ENCODE assay signal across 13 cellular contexts in genomic region chr1:243251544-243251943, GRCh38. TPM values are rescaled to one million over a fixed set of nuclear protein-coding genes. Genes with fewer than 3 reads are reported as not detected.
DNase-seq lines count a peak whose midpoint lies in the region; ATAC-seq and TF ChIP-seq lines count a peak whose summit lies in the region.
"Had no signal": no experiment of that assay in that cellular context is flagged by ENCODE, and none has a peak within 500 bp of the region (broad histone marks: within the 10 kb centered on the region; RNA-seq: fewer than 3 reads in every experiment).

No MANE protein-coding gene starts in this region.

- no peak overlapping the region for H2BK20ac ChIP-seq in IMR-90 (ENCODE audit: low read depth, low read length)

- CTCF ChIA-PET in IMR-90 (lab: Yijun Ruan, JAX), result no interaction called here

- no peak overlapping the region for H2AK9ac ChIP-seq in IMR-90 (replicated peaks; ENCODE audit: low read depth, low read length, poor library complexity)

- no peak overlapping the region for H3K18ac ChIP-seq in IMR-90 (ENCODE audit: low read depth, low read length)

- peaks cover 20% of the 10 kb centered on the region for H3K4me1 Mint-ChIP-seq in nephron progenitor cell

- H4K91ac ChIP-seq in IMR-90 (ENCODE audit: insufficient read depth, low read depth, low read length), result no peak overlapping the region

- H2AFZ ChIP-seq in IMR-90 (replicated peaks; ENCODE audit: low read length, poor library complexity), result no peak overlapping the region

- TF ChIP-seq RAD21 in IMR-90 (IDR thresholded peaks at IDR 0.05; ENCODE audit: low read length), result no peak

- H3K23ac ChIP-seq in IMR-90 (ENCODE audit: low read depth, low read length), result no peak overlapping the region

- in situ Hi-C loops in IMR-90 (cut with MboI; ENCODE audit: low sequenced_read_pairs), result no loop called here
- in situ Hi-C loops in GM13977 (cut with MboI; ENCODE audit: low pct_unique_long_range_greater_than_20kb, low sequenced_read_pairs, unreplicated experiment), result no loop called here

- no peak overlapping the region for H2BK120ac ChIP-seq in IMR-90 (ENCODE audit: low read depth, low read length)

- peaks cover 0 to 15% of the 10 kb centered on the region in 2 experiments; a peak in 3 of 4 replicates for H3K79me1 ChIP-seq in IMR-90 (ENCODE audit: low read depth in 1 of 2, low read length in 2 of 2)

- no peak overlapping the region for H2BK15ac ChIP-seq in IMR-90 (ENCODE audit: low read depth, low read length)

- H3K9me1 ChIP-seq in IMR-90 (ENCODE audit: insufficient read depth, low read length), result no peaks in the 10 kb centered on the region

- H3K36me3 Mint-ChIP-seq in nephron progenitor cell (ENCODE audit: low read depth), result peaks cover 54% of the 10 kb centered on the region

- no peak overlapping the region for H4K8ac ChIP-seq in IMR-90 (ENCODE audit: low read depth in 2 of 2, low read length in 2 of 2)

- H3K27ac Mint-ChIP-seq in nephron progenitor cell, result no peak overlapping the region

- no peak for ATAC-seq in IMR-90 (ENCODE audit: low read depth)
- no peak for ATAC-seq in stimulated activated naive CD8-positive, alpha-beta T cell treated with anti-CD3 and anti-CD28 coated beads, Interleukin-15, Interleukin-2, amounts not matched to agents 100 U/mL and 50 U/mL, for 24 hours
- ATAC-seq: CD8-positive, alpha-beta T cell had no signal

- no peaks in the 10 kb centered on the region for H3K27me3 Mint-ChIP-seq in nephron progenitor cell (ENCODE audit: low read depth, poor library complexity)

- TF ChIP-seq CTCF in IMR-90 (conservative IDR thresholded peaks at IDR 0.05; ENCODE audit: low read depth, low read length) (no peak), choroid plexus epithelial cell (conservative IDR thresholded peaks at IDR 0.05; ENCODE audit: low read depth, low read length) (no peak), nephron progenitor cell (IDR thresholded peaks at IDR 0.05) (no peak), GM13977 (IDR thresholded peaks at IDR 0.05; ENCODE audit: extremely low read depth, insufficient read depth, missing control alignments) (no peak)

- intact Hi-C loops in IMR-90 (cut with micrococcal nuclease), result loop anchor here (5.0 kb wide), 3 partner anchors 34 to 76 kb away; no protein-coding TSS in a partner anchor

- no peaks in the 10 kb centered on the region for H3K27me3 ChIP-seq in BLaER1 treated with 17β-estradiol and CSF1 and Interleukin-3, amounts not matched to agents 10 nM and 100 nM
- H3K27me3 ChIP-seq in IMR-90 (ENCODE audit: control insufficient read depth, insufficient read depth, low read length), result no peaks in the 10 kb centered on the region

- peak overlapping the region in 8 of 11 experiments; percentile 22 to 95 (median 72); a peak in 12 of 22 replicates for H3K4me2 ChIP-seq in BLaER1 treated with 17β-estradiol and CSF1 and Interleukin-3, amounts not matched to agents 10 nM and 100 nM
- H3K4me2 ChIP-seq in IMR-90 (ENCODE audit: low read depth, low read length), result peak overlapping the region; percentile 72; the same call in 1 of the 2 replicates

- H3K27ac ChIP-seq in BLaER1 treated with 17β-estradiol and CSF1 and Interleukin-3, amounts not matched to agents 10 nM and 100 nM, result no peak overlapping the region; a peak in 1 of 22 replicates
- H3K27ac ChIP-seq in IMR-90 (ENCODE audit: insufficient read depth, low read length), result no peak overlapping the region

- dilution Hi-C loops in IMR-90 (cut with HindIII; ENCODE audit: low sequenced_read_pairs, unreplicated experiment), result no loop called here

- peaks cover 0 to 55% (median 42%) of the 10 kb centered on the region in 11 experiments; a peak in 15 of 22 replicates for H3K9me3 ChIP-seq in BLaER1 treated with 17β-estradiol and CSF1 and Interleukin-3, amounts not matched to agents 10 nM and 100 nM (replicated peaks in 1 of 11)
- H3K9me3 ChIP-seq in IMR-90 (ENCODE audit: control insufficient read depth, insufficient read depth, low read length), result no peaks in the 10 kb centered on the region

- TSS peak; percentile 2 for BruUV-seq in IMR-90 (replicated peaks; lab: Mats Ljungman, UMichigan)

- H2BK5ac ChIP-seq in IMR-90 (ENCODE audit: low read depth, low read length, poor library complexity, severe bottlenecking), result peak overlapping the region; percentile 27

- H3K4me1 ChIP-seq in BLaER1 treated with 17β-estradiol and CSF1 and Interleukin-3, amounts not matched to agents 10 nM and 100 nM, result peaks cover 18 to 58% (median 30%) of the 10 kb centered on the region in 10 experiments
- peaks cover 8% of the 10 kb centered on the region for H3K4me1 ChIP-seq in IMR-90 (ENCODE audit: control insufficient read depth, insufficient read depth, low read length)

- POLR2A ChIA-PET in IMR-90 (lab: Charles Lee; ENCODE audit: unreplicated experiment), result no interaction called here

- no peak overlapping the region for H4K5ac ChIP-seq in IMR-90 (ENCODE audit: low read depth, low read length)

- peak overlapping the region in 4 of 10 experiments; percentile 8 to 76 (median 32); a peak in 4 of 20 replicates for H3K4me3 ChIP-seq in BLaER1 treated with 17β-estradiol and CSF1 and Interleukin-3, amounts not matched to agents 10 nM and 100 nM
- H3K4me3 ChIP-seq in IMR-90 (ENCODE audit: insufficient read depth, low read depth, low read length) (no peak overlapping the region), choroid plexus epithelial cell (ENCODE audit: low read depth, low read length) (peak overlapping the region; percentile 89)

- WGBS in IMR-90 (ENCODE audit: extremely low coverage in 2 of 2, insufficient read length in 1 of 2), 2 experiments, result no CpG with 5 or more reads among the region's 1 CpG

- peaks cover 15 to 69% (median 51%) of the 10 kb centered on the region in 11 experiments; a peak in 19 of 22 replicates for H4K20me1 ChIP-seq in BLaER1 treated with 17β-estradiol and CSF1 and Interleukin-3, amounts not matched to agents 10 nM and 100 nM
- H4K20me1 ChIP-seq in IMR-90 (ENCODE audit: insufficient read depth, low read length), result peaks cover 44% of the 10 kb centered on the region

- no peak overlapping the region for H3K56ac ChIP-seq in IMR-90 (ENCODE audit: extremely low read depth, insufficient read depth, low read length)

- H3K9me3 Mint-ChIP-seq in nephron progenitor cell, result peaks cover 53% of the 10 kb centered on the region
- H3K9me3 Mint-ChIP-seq: CD8-positive, alpha-beta T cell had no signal

- H3K14ac ChIP-seq in IMR-90 (replicated peaks; ENCODE audit: low read depth, low read length), result no peak overlapping the region

- peak overlapping the region in 2 of 11 experiments; percentile 33 to 46; a peak in 4 of 22 replicates for H3K9ac ChIP-seq in BLaER1 treated with 17β-estradiol and CSF1 and Interleukin-3, amounts not matched to agents 10 nM and 100 nM
- H3K9ac ChIP-seq in IMR-90 (ENCODE audit: low read depth, low read length), result no peak overlapping the region

- no peak for TF ChIP-seq POLR2A in IMR-90 (IDR thresholded peaks at IDR 0.05; ENCODE audit: low read depth, low read length)

- DNase-seq in IMR-90 (no peak), choroid plexus epithelial cell (ENCODE audit: low read depth) (no peak), nephron progenitor cell (no peak), SHP77 treated with DMSO at 0.1 percent for 48 hours (lab: John Stamatoyannopoulos, UW) (no peak), GM13977 (ENCODE audit: low spot score) (no peak)
- no peak for DNase-seq in activated CD4-positive, CD25-positive, alpha-beta regulatory T cell (lab: John Stamatoyannopoulos, UW)
- no peak for DNase-seq in stimulated activated naive CD8-positive, alpha-beta T cell treated with anti-CD3 and anti-CD28 coated beads, Interleukin-15, Interleukin-2, amounts not matched to agents 100 U/mL and 50 U/mL, for 24 hours
- DNase-seq: activated CD4-positive, CD25-positive, alpha-beta regulatory T cell treated with anti-CD3 and anti-CD28 coated beads, Interleukin-2, amount 50 U/mL, for 72 hours; activated T-cell treated with anti-CD3 and anti-CD28 coated beads for 4 hours; CD8-positive, alpha-beta T cell; KG1; NCI-H526 treated with DMSO at 0.1 percent for 48 hours had no signal

- peaks cover 0 to 57% (median 42%) of the 10 kb centered on the region in 11 experiments; a peak in 19 of 22 replicates for H3K36me3 ChIP-seq in BLaER1 treated with 17β-estradiol and CSF1 and Interleukin-3, amounts not matched to agents 10 nM and 100 nM
- no peaks in the 10 kb centered on the region for H3K36me3 ChIP-seq in IMR-90 (ENCODE audit: control insufficient read depth, insufficient read depth, low read length)

- H3K4me3 Mint-ChIP-seq in nephron progenitor cell, result peak overlapping the region; percentile 44
- H3K4me3 Mint-ChIP-seq: CD8-positive, alpha-beta T cell had no signal

- H3K4ac ChIP-seq in IMR-90 (ENCODE audit: low read depth, low read length), result no peak overlapping the region

- H2AK5ac ChIP-seq in IMR-90 (ENCODE audit: low read depth, low read length), result no peak overlapping the region

TF ChIP-seq in IMR-90, 13 proteins besides CTCF, POLR2A, EP300 and RAD21 (continues in another document):
- TF ChIP-seq SMC3 (IDR thresholded peaks at IDR 0.05; ENCODE audit: low read depth, low read length) (no peak), MXI1 (IDR thresholded peaks at IDR 0.05; ENCODE audit: borderline replicate concordance, low read depth, low read length) (no peak), USF2 (IDR thresholded peaks at IDR 0.05; ENCODE audit: low read depth, low read length) (no peak), BHLHE40 (IDR thresholded peaks at IDR 0.05; ENCODE audit: low read depth, low read length) (no peak), FOS (IDR thresholded peaks at IDR 0.05; ENCODE audit: low read depth, low read length) (no peak), MAZ (IDR thresholded peaks at IDR 0.05; ENCODE audit: borderline replicate concordance, low read depth, low read length) (no peak)

RNA-seq across cellular contexts. Expression of gene CEP170, which starts 3.5 kb away (rescaled TPM):
- 151 and 196 TPM in 2 replicates for total RNA-seq in IMR-90 (2012; rRNA removed)
- 65.8 and 66.0 TPM in 2 replicates for polyA plus RNA-seq in IMR-90 (2012; rRNA removed)
- 21.7 and 28.1 TPM in 2 replicates for polyA plus RNA-seq in IMR-90 (2012; cell fraction: cytosol; rRNA removed)
- 39.6 and 175 TPM in 2 replicates for polyA plus RNA-seq in IMR-90 (2012; cell fraction: nucleus; rRNA removed; ENCODE audit: low replicate concordance)

RNA-seq across cellular contexts. Expression of gene SDCCAG8, which starts 4.3 kb away (rescaled TPM):
- total RNA-seq in IMR-90 (2012; rRNA removed), result 43.3 and 46.8 TPM in 2 replicates
- polyA plus RNA-seq in IMR-90 (2012; rRNA removed), result 24.2 and 25.2 TPM in 2 replicates
- 15.6 and 16.9 TPM in 2 replicates for polyA plus RNA-seq in IMR-90 (2012; cell fraction: cytosol; rRNA removed)
- polyA plus RNA-seq in IMR-90 (2012; cell fraction: nucleus; rRNA removed; ENCODE audit: low replicate concordance), result 15.2 and 27.1 TPM in 2 replicates
